ENCODE assay signal across 16 cellular contexts in genomic region chr1:1293258-1293617, GRCh38. TPM values are rescaled to one million over a fixed set of nuclear protein-coding genes. Genes with fewer than 3 reads are reported as not detected.
DNase-seq lines count a peak whose midpoint lies in the region; ATAC-seq and TF ChIP-seq lines count a peak whose summit lies in the region.
"Had no signal": no experiment of that assay in that cellular context is flagged by ENCODE, and none has a peak within 500 bp of the region (broad histone marks: within the 10 kb centered on the region; RNA-seq: fewer than 3 reads in every experiment).

No MANE protein-coding gene starts in this region.

- H3K36me3 ChIP-seq in HCT116 (ENCODE audit: control insufficient read depth in 1 of 2, insufficient read depth in 2 of 2, low read length in 2 of 2), result no peaks in the 10 kb centered on the region
- H3K36me3 ChIP-seq in spleen, result peaks cover 0 to 53% (median 7%) of the 10 kb centered on the region in 6 donors
- H3K36me3 ChIP-seq: HAP-1 had no signal

- CTCF ChIA-PET in HCT116 (lab: Charles Lee) (no interaction called here), WTC11 (lab: Charles Lee) (interaction anchor here (1.0 to 4.3 kb wide), 2 partner anchors 9 to 171 kb away, joined by 3 to 81 read pairs; no protein-coding TSS in a partner anchor)

- no TSS peak for BruUV-seq in HCT116 (replicated peaks; lab: Mats Ljungman, UMichigan)

- H3K9me3 ChIP-seq in HCT116 (ENCODE audit: control insufficient read depth in 1 of 2, insufficient read depth in 1 of 2, low read depth in 1 of 2, low read length in 2 of 2), result no peaks in the 10 kb centered on the region
- H3K9me3 ChIP-seq in spleen, result no peaks in the 10 kb centered on the region
- H3K9me3 ChIP-seq: Caco-2, HAP-1 had no signal

- no peaks in the 10 kb centered on the region for H3K27me3 ChIP-seq in HCT116 (ENCODE audit: insufficient read depth, low read length)
- H3K27me3 ChIP-seq in spleen (replicated peaks in 1 of 7), result peaks cover 0 to 4% (median 0%) of the 10 kb centered on the region in 7 donors

- POLR2A ChIA-PET in HCT116 (lab: Charles Lee) (no interaction called here), WTC11 (lab: Charles Lee) (no interaction called here)

- intact Hi-C loops in HCT116 (cut with micrococcal nuclease), result no loop called here
- intact Hi-C loops in spleen (cut with DNase I; ENCODE audit: low total_unique reads), result loop anchor here (2.0 kb wide), 1 partner anchor 170 kb away; no protein-coding TSS in a partner anchor

- H3K27ac ChIP-seq in HCT116 (ENCODE audit: low read depth, low read length) (peak overlapping the region; percentile 43; the same call in 1 of the 2 replicates), spleen (no peak overlapping the region)
- H3K27ac ChIP-seq: C4-2B had no signal

- H3K4me3 Mint-ChIP-seq in stimulated activated naive CD8-positive, alpha-beta T cell treated with anti-CD3 and anti-CD28 coated beads, Interleukin-15, amount 100 ng/mL, for 72 hours, result no peak overlapping the region
- H3K4me3 Mint-ChIP-seq in WTC11, result no peak overlapping the region
- H3K4me3 Mint-ChIP-seq: CD4-positive, alpha-beta T cell; HFFc6; IgD-negative memory B cell had no signal

- H3K9ac ChIP-seq in HCT116 (ENCODE audit: low read length), result no peak overlapping the region

- RAD21 ChIA-PET in HCT116 (lab: Charles Lee; ENCODE audit: low non-redundant PET in 1 of 2, low total read pairs in 2 of 2, uncharacterized antibody in 2 of 2, unreplicated experiment in 2 of 2), result interaction anchor here in 1 of 2 experiments (0.6 kb wide), 1 partner anchor 81 kb away, joined by 3 read pairs; no protein-coding TSS in a partner anchor

- no peaks in the 10 kb centered on the region for H4K20me1 ChIP-seq in HCT116 (ENCODE audit: insufficient read depth)

- peaks cover 0 to 7% of the 10 kb centered on the region in 2 donors for H3K9me3 Mint-ChIP-seq in stimulated activated naive CD8-positive, alpha-beta T cell treated with anti-CD3 and anti-CD28 coated beads, Interleukin-15, amount 100 ng/mL, for 72 hours
- H3K9me3 Mint-ChIP-seq in WTC11, result no peaks in the 10 kb centered on the region
- H3K9me3 Mint-ChIP-seq: CD4-positive, alpha-beta T cell; HFFc6; IgD-negative memory B cell had no signal

- H3K36me3 Mint-ChIP-seq in WTC11, result no peaks in the 10 kb centered on the region
- H3K36me3 Mint-ChIP-seq: IgD-negative memory B cell had no signal

- H3K4me1 Mint-ChIP-seq in stimulated activated naive CD8-positive, alpha-beta T cell treated with anti-CD3 and anti-CD28 coated beads, Interleukin-15, amount 100 ng/mL, for 72 hours, result peaks cover 16% of the 10 kb centered on the region
- peaks cover 4% of the 10 kb centered on the region; the same call in 1 of the 2 replicates for H3K4me1 Mint-ChIP-seq in WTC11

- H3K4me1 ChIP-seq in HCT116 (ENCODE audit: control insufficient read depth in 1 of 2, insufficient read depth in 2 of 2, low read length in 2 of 2) (peaks cover 14 to 34% of the 10 kb centered on the region in 2 experiments), spleen (peaks cover 0 to 21% (median 8%) of the 10 kb centered on the region in 6 donors)
- H3K4me1 ChIP-seq: Caco-2, HAP-1 had no signal

- H3K79me2 ChIP-seq in HCT116 (ENCODE audit: insufficient read depth, low read length), result no peaks in the 10 kb centered on the region

- in situ Hi-C loops in ACHN (cut with HindIII; ENCODE audit: low pct_ligation_motif_present, low pct_unique_long_range_greater_than_20kb, low sequenced_read_pairs), result no loop called here

- H2AFZ ChIP-seq in HCT116 (ENCODE audit: low read depth, low read length, poor library complexity, severe bottlenecking), result no peak overlapping the region

- H3K4me3 ChIP-seq in HCT116 (replicated peaks in 1 of 2; ENCODE audit: low read depth in 1 of 2, low read length in 2 of 2), result no peak overlapping the region
- no peak overlapping the region for H3K4me3 ChIP-seq in spleen
- H3K4me3 ChIP-seq: HAP-1 had no signal

- no peak overlapping the region for H3K27ac Mint-ChIP-seq in stimulated activated naive CD8-positive, alpha-beta T cell treated with anti-CD3 and anti-CD28 coated beads, Interleukin-15, amount 100 ng/mL, for 72 hours
- no peak overlapping the region for H3K27ac Mint-ChIP-seq in WTC11
- H3K27ac Mint-ChIP-seq: CD4-positive, alpha-beta T cell; HFFc6; IgD-negative memory B cell had no signal

- no peak for TF ChIP-seq RAD21 in HCT116 (IDR thresholded peaks at IDR 0.05; ENCODE audit: low read depth)

- ATAC-seq in stimulated activated naive CD8-positive, alpha-beta T cell treated with anti-CD3 and anti-CD28 coated beads, Interleukin-15, amount 100 ng/mL, for 72 hours, result peak; percentile 2
- ATAC-seq in stimulated activated naive CD8-positive, alpha-beta T cell treated with anti-CD3 and anti-CD28 coated beads, Interleukin-15, Interleukin-2, amounts not matched to agents 100 U/mL and 50 U/mL, for 24 hours, result no peak
- no peak for ATAC-seq in HCT116
- ATAC-seq in WTC11, result no peak
- no peak for ATAC-seq in GM18505 (IDR thresholded peaks at IDR 0.05; ENCODE audit: unreplicated experiment)

- no peak for DNase-seq in stimulated activated naive CD8-positive, alpha-beta T cell treated with anti-CD3 and anti-CD28 coated beads, Interleukin-15, amount 100 ng/mL, for 72 hours
- no peak for DNase-seq in stimulated activated naive CD8-positive, alpha-beta T cell treated with anti-CD3 and anti-CD28 coated beads, Interleukin-15, Interleukin-2, amounts not matched to agents 100 U/mL and 50 U/mL, for 24 hours
- DNase-seq in HCT116 (ENCODE audit: low read depth, low spot score), result no peak
- DNase-seq in WTC11 (ENCODE audit: low spot score), result no peak
- peak; percentile 54 for DNase-seq in spleen
- no peak for DNase-seq in NCI-H2081 treated with DMSO at 0.1 percent for 48 hours (lab: John Stamatoyannopoulos, UW)
- no peak for DNase-seq in ACHN
- DNase-seq: AML-193; Caco-2; CD4-positive, alpha-beta T cell; HFFc6; KG1 had no signal

- no peaks in the 10 kb centered on the region for H3K9me2 ChIP-seq in HCT116 (ENCODE audit: insufficient read depth)

- TF ChIP-seq POLR2A in HCT116 (IDR thresholded peaks at IDR 0.05; ENCODE audit: borderline replicate concordance, extremely low read depth, insufficient read depth, insufficient read length) (no peak), spleen (IDR thresholded peaks at IDR 0.05) (no peak), GM18505 (IDR thresholded peaks at IDR 0.05; ENCODE audit: borderline replicate concordance, extremely low read depth, insufficient read depth, insufficient read length) (no peak)

- peaks cover 8% of the 10 kb centered on the region for H3K27me3 Mint-ChIP-seq in stimulated activated naive CD8-positive, alpha-beta T cell treated with anti-CD3 and anti-CD28 coated beads, Interleukin-15, amount 100 ng/mL, for 72 hours
- no peaks in the 10 kb centered on the region for H3K27me3 Mint-ChIP-seq in WTC11 (ENCODE audit: low read depth)
- H3K27me3 Mint-ChIP-seq: CD4-positive, alpha-beta T cell; IgD-negative memory B cell had no signal

- WGBS in spleen, 5 donors, result 85 to 100% (median 96%) methylated on average over 3 to 25 of the region's 25 CpGs

- TF ChIP-seq CTCF in HCT116 (IDR thresholded peaks at IDR 0.05 in 2 of 3, conservative IDR thresholded peaks at IDR 0.05 in 1 of 3; ENCODE audit: borderline replicate concordance in 1 of 3, insufficient read depth in 1 of 3, low read depth in 2 of 3, low read length in 2 of 3) (no peak), WTC11 (IDR thresholded peaks at IDR 0.05) (no peak), spleen (IDR thresholded peaks at IDR 0.05 in 8 of 11, conservative IDR thresholded peaks at IDR 0.05 in 3 of 11) (no peak)

- H3K4me2 ChIP-seq in HCT116 (ENCODE audit: low read length), result 0 out of 2 replicates have a peak overlapping the region, but pooled peaks have one; percentile 36

TF ChIP-seq in WTC11, 78 proteins besides CTCF, POLR2A, EP300 and RAD21:
- TF ChIP-seq TCF7 (CRISPR knock-in tag; IDR thresholded peaks at IDR 0.05; ENCODE audit: low read depth), result 0 out of 2 replicates have a peak, but pooled peaks have one; percentile 16
- no peak for TF ChIP-seq CDX4 (CRISPR knock-in tag; IDR thresholded peaks at IDR 0.05; ENCODE audit: borderline replicate concordance)

RNA-seq across cellular contexts. Expression of gene SCNN1D, which starts 13.0 kb away (rescaled TPM):
- total RNA-seq in HCT116 (2021; ENCODE audit: unreplicated experiment) (3.7 TPM), WTC11 (2021) (4.7 to 8.5 TPM (median 6.4 TPM) in 3 replicates), spleen (10 to 100 TPM in 1 of 7 donors, 1 to 10 TPM in 6; 2.5 to 10.5 (median 3.4) TPM)
- polyA plus RNA-seq in HCT116 (2012), result 3.3 and 3.5 TPM in 2 replicates
- 10 to 100 TPM in 2 of 3 donors, 1 to 10 TPM in 1; 3.7 to 16.9 (median 11.9) TPM for polyA plus RNA-seq in spleen
- polyA plus RNA-seq: IgD-negative memory B cell had no signal

RNA-seq across cellular contexts. Expression of gene ACAP3, which starts 14.5 kb away (rescaled TPM):
- total RNA-seq in HCT116 (2021; ENCODE audit: unreplicated experiment) (38.8 TPM), WTC11 (2021) (25.1 to 42.2 TPM (median 30.7 TPM) in 3 replicates), spleen (10 to 100 TPM; 33.0 to 62.3 (median 41.7) TPM)
- 28.8 and 32.5 TPM in 2 replicates for polyA plus RNA-seq in HCT116 (2012)
- 10 to 100 TPM; 12.6 to 89.7 (median 32.6) TPM for polyA plus RNA-seq in spleen

RNA-seq across cellular contexts. Expression of gene PUSL1, which starts 15.2 kb away (rescaled TPM):
- total RNA-seq in HCT116 (2021; ENCODE audit: unreplicated experiment) (47.2 TPM), WTC11 (2021) (42.5 to 51.5 TPM (median 43.6 TPM) in 3 replicates), spleen (10 to 100 TPM; 11.4 to 22.9 (median 13.9) TPM)
- polyA plus RNA-seq in HCT116 (2012), result 29.8 and 33.2 TPM in 2 replicates
- 10 to 100 TPM in 2 of 3 donors, 1 to 10 TPM in 1; 9.8 to 17.8 (median 10.5) TPM for polyA plus RNA-seq in spleen

RNA-seq across cellular contexts. Expression of gene UBE2J2, which starts 19.6 kb away (rescaled TPM):
- total RNA-seq in HCT116 (2021; ENCODE audit: unreplicated experiment) (67.7 TPM), WTC11 (2021) (62.6 to 72.2 TPM (median 65.6 TPM) in 3 replicates), spleen (10 to 100 TPM; 39.1 to 69.7 (median 56.5) TPM)
- 29.3 and 32.4 TPM in 2 replicates for polyA plus RNA-seq in HCT116 (2012)
- polyA plus RNA-seq in spleen, result 10 to 100 TPM; 39.2 to 66.9 (median 54.0) TPM

RNA-seq across cellular contexts. Expression of gene INTS11, which starts 31.2 kb away (rescaled TPM):
- total RNA-seq in HCT116 (2021; ENCODE audit: unreplicated experiment) (161 TPM), WTC11 (2021) (144 to 170 TPM (median 160 TPM) in 3 replicates), spleen (100 to 1,000 TPM in 4 of 7 donors, 10 to 100 TPM in 3; 89.2 to 114 (median 100) TPM)
- 161 and 165 TPM in 2 replicates for polyA plus RNA-seq in HCT116 (2012)
- polyA plus RNA-seq in spleen, result 100 to 1,000 TPM; 106 to 203 (median 202) TPM
